Comparison of ENCODE assay signal across 14 cellular contexts in genomic region chr11:111836766-111837165, GRCh38. TPM values are rescaled to one million over a fixed set of nuclear protein-coding genes. Genes with fewer than 3 reads are reported as not detected.
DNase-seq lines count a peak whose midpoint lies in the region; ATAC-seq, FAIRE-seq and TF ChIP-seq lines count a peak whose summit lies in the region.
"Had no signal": no experiment of that assay in that cellular context is flagged by ENCODE, and none has a peak within 500 bp of the region (broad histone marks: within the 10 kb centered on the region; RNA-seq: fewer than 3 reads in every experiment).

No MANE protein-coding gene starts in this region.

- H3K36me3 ChIP-seq in uterus = no peaks in the 10 kb centered on the region
- peaks cover 6 to 9% of the 10 kb centered on the region in 2 donors for H3K36me3 ChIP-seq in aorta (ENCODE audit: control insufficient read depth in 1 of 2, insufficient read depth in 2 of 2, low read length in 1 of 2)

- no peak for TF ChIP-seq CTCF in uterus (IDR thresholded peaks at IDR 0.05)

- H3K27ac ChIP-seq in uterus (no peak overlapping the region), aorta (ENCODE audit: low read depth in 1 of 2, low read length in 2 of 2) (no peak overlapping the region)

- H3K27me3 ChIP-seq in uterus = no peaks in the 10 kb centered on the region
- H3K27me3 ChIP-seq in aorta (ENCODE audit: control insufficient read depth in 1 of 2, insufficient read depth in 2 of 2, low read length in 1 of 2) = no peaks in the 10 kb centered on the region

- no peak for TF ChIP-seq POLR2A in uterus (IDR thresholded peaks at IDR 0.05)

- FAIRE-seq in GM18507 (lab: Jason Lieb, UNC) = peak; percentile 49
- FAIRE-seq: D721Med had no signal

- intact Hi-C loops in uterus (cut with DNase I; ENCODE audit: low total_unique reads) (loop anchor here (10.0 kb wide), 2 partner anchors 62 to 262 kb away; no protein-coding TSS in a partner anchor), aorta (cut with DNase I) (no loop called here)

- H3K9me3 ChIP-seq in uterus = no peaks in the 10 kb centered on the region
- no peaks in the 10 kb centered on the region for H3K9me3 ChIP-seq in aorta (ENCODE audit: control insufficient read depth, low read length)
- H3K9me3 ChIP-seq: mucosa of descending colon had no signal

- H3K4me1 ChIP-seq in uterus (peaks cover 0 to 3% of the 10 kb centered on the region in 2 donors), aorta (ENCODE audit: control insufficient read depth in 1 of 2, insufficient read depth in 2 of 2, low read length in 2 of 2) (no peaks in the 10 kb centered on the region)

- ATAC-seq in GM21723 (IDR thresholded peaks at IDR 0.05; ENCODE audit: unreplicated experiment) (peak; percentile 53), HG03460 (IDR thresholded peaks at IDR 0.05; ENCODE audit: unreplicated experiment) (peak; percentile 81), GM18519 (IDR thresholded peaks at IDR 0.05; ENCODE audit: low FRiP score, unreplicated experiment) (no peak), aorta (ENCODE audit: low FRiP score) (no peak)
- ATAC-seq: esophagus mucosa, mucosa of descending colon, T-helper 17 cell had no signal

- H3K4me3 ChIP-seq in uterus = no peak overlapping the region
- no peak overlapping the region for H3K4me3 ChIP-seq in aorta (ENCODE audit: low read length in 2 of 2)
- H3K4me3 ChIP-seq: mucosa of descending colon had no signal

- DNase-seq in GM18507 (ENCODE audit: extremely low spot score, insufficient read length, low read depth) (peak; percentile 7), fibroblast of peridontal ligament (ENCODE audit: extremely low read depth) (peak; percentile 68), NCI-H526 treated with DMSO at 0.1 percent for 48 hours (lab: John Stamatoyannopoulos, UW) (no peak), uterus (no peak), aorta (no peak)
- DNase-seq: mucosa of descending colon; NCI-H2171; stimulated activated CD4-positive, alpha-beta T cell treated with anti-CD3 and anti-CD28 coated beads, Interleukin-2, amount 100 ng/mL, for 48 hours; T-helper 17 cell had no signal

RNA-seq across cellular contexts. Expression of gene ALG9, which starts 34.6 kb away (rescaled TPM):
- total RNA-seq in uterus = 10 to 100 TPM; 23.6 to 60.2 (median 49.4) TPM
- total RNA-seq in aorta = 10 to 100 TPM; 25.1 to 27.8 TPM
- 10 to 100 TPM in 1 of 2 donors, 1 to 10 TPM in 1; 6.4 to 31.0 TPM for polyA plus RNA-seq in aorta

RNA-seq across cellular contexts. Expression of gene FDXACB1, which starts 42.2 kb away (rescaled TPM):
- total RNA-seq in uterus (1 to 10 TPM in 3 of 4 donors, not detected in 1; 1.7 to 7.4 (median 3.3) TPM), aorta (1 to 10 TPM; 1.4 to 1.9 TPM)
- polyA plus RNA-seq in aorta = 1 to 10 TPM in 1 of 2 donors, under 1 TPM in 1; 0.95 to 1.0 TPM

RNA-seq across cellular contexts. Expression of gene CFAP68, which starts 42.6 kb away (rescaled TPM):
- total RNA-seq in uterus = 10 to 100 TPM in 1 of 4 donors, 1 to 10 TPM in 2, under 1 TPM in 1; 0.29 to 22.8 (median 4.2) TPM
- total RNA-seq in aorta = 10 to 100 TPM in 1 of 2 donors, 1 to 10 TPM in 1; 6.6 to 15.2 TPM
- 10 to 100 TPM; 11.5 to 22.0 TPM for polyA plus RNA-seq in aorta

Comparison
In these comparisons a context has a peak if more than half of its experiments do, and no peak if none do; other contexts are left out.
1. DNase-seq: peak in GM18507 (single experiment) and fibroblast of peridontal ligament (single experiment); none in NCI-H526 treated with DMSO at 0.1 percent for 48 hours (single experiment), uterus (0 of 2) and aorta (0 of 2).
2. ATAC-seq: peak in GM21723 (single experiment) and HG03460 (single experiment); none in GM18519 (single experiment) and aorta (single experiment).